Comparison of ENCODE assay signal across 8 cellular contexts in the genomic region with DNA sequence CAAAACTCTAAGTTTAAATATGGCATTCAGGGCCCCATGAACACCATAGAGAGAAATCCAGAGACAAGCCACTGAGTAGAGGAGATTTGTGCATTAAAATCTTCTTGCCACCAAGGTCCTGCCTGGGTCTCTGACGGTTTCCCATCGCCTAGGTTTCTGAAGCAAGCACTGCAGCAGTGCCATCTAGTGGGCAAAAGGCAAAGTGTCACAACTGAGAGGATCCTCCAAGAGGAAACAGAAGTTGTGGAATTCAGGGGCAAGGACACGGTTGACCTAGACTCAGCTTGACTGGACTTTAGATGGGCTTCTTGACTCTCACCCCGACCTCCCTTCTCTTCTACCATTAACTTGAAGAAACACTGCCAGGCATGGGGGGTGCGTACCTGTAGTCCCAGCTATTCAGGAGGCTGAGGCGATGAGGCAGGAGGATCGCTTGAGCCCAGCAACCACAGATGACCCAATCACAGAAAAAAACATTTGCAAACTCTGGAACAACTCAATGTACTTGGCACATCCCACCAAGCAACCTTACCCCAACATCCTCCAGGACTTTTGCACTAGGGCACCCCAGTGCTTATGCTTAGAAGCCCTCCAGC.
DNase-seq lines count a peak whose midpoint lies in the region; ATAC-seq, FAIRE-seq and TF ChIP-seq lines count a peak whose summit lies in the region.

No MANE protein-coding gene starts in this region.

- intact Hi-C loops in left cardiac atrium (cut with DNase I): no loop called here

- no peaks in the 10 kb centered on the region for H3K36me3 Mint-ChIP-seq in activated naive CD8-positive, alpha-beta T cell treated with anti-CD3 and anti-CD28 coated beads, Interleukin-2, amount 10 ng/mL, durations not matched to agents 7 days and 5 days
- no peaks in the 10 kb centered on the region for H3K36me3 Mint-ChIP-seq in progenitor cell of endocrine pancreas (ENCODE audit: insufficient read depth)

- H3K4me3 Mint-ChIP-seq in activated naive CD8-positive, alpha-beta T cell treated with anti-CD3 and anti-CD28 coated beads, Interleukin-2, amount 10 ng/mL, durations not matched to agents 7 days and 5 days: no peak overlapping the region
- no peak overlapping the region for H3K4me3 Mint-ChIP-seq in progenitor cell of endocrine pancreas (ENCODE audit: low read depth)

- no peaks in the 10 kb centered on the region for H3K27me3 Mint-ChIP-seq in activated naive CD8-positive, alpha-beta T cell treated with anti-CD3 and anti-CD28 coated beads, Interleukin-2, amount 10 ng/mL, durations not matched to agents 7 days and 5 days
- H3K27me3 Mint-ChIP-seq in progenitor cell of endocrine pancreas: peaks cover 7% of the 10 kb centered on the region

- no peak overlapping the region for H3K27ac ChIP-seq in HL-60 (replicated peaks)
- no peak overlapping the region for H3K27ac ChIP-seq in OCI-LY3 (ENCODE audit: low read length)

- no peaks in the 10 kb centered on the region for H3K79me2 ChIP-seq in OCI-LY3 (ENCODE audit: low read length)

- TF ChIP-seq CTCF in HL-60 (IDR thresholded peaks at IDR 0.05; ENCODE audit: insufficient read depth, low read length): peak; percentile 63
- peak; percentile 86 for TF ChIP-seq CTCF in OCI-LY3 (IDR thresholded peaks at IDR 0.05; ENCODE audit: low read depth, low read length)
- peak; percentile 91 for TF ChIP-seq CTCF in progenitor cell of endocrine pancreas (IDR thresholded peaks at IDR 0.05; ENCODE audit: unreplicated experiment)

- no peaks in the 10 kb centered on the region for H3K36me3 ChIP-seq in OCI-LY3 (replicated peaks; ENCODE audit: low read depth, low read length)

- no peaks in the 10 kb centered on the region for H3K27me3 ChIP-seq in HL-60 (ENCODE audit: insufficient read depth, poor library complexity, severe bottlenecking)
- no peaks in the 10 kb centered on the region for H3K27me3 ChIP-seq in OCI-LY3 (ENCODE audit: low read depth, low read length)

- H3K4me1 ChIP-seq in OCI-LY3 (ENCODE audit: low read length): no peaks in the 10 kb centered on the region

- POLR2A ChIA-PET in activated naive CD8-positive, alpha-beta T cell treated with anti-CD3 and anti-CD28 coated beads, Interleukin-2, amount 10 ng/mL, durations not matched to agents 7 days and 5 days (lab: Charles Lee): no interaction called here

- no peaks in the 10 kb centered on the region for H3K9me3 ChIP-seq in OCI-LY3 (ENCODE audit: insufficient read depth, low read length)

- FAIRE-seq in GM12892 (lab: Jason Lieb, UNC): no peak

- H4K20me1 ChIP-seq in OCI-LY3 (ENCODE audit: insufficient read depth, low read length): no peaks in the 10 kb centered on the region

- ATAC-seq in activated naive CD8-positive, alpha-beta T cell treated with anti-CD3 and anti-CD28 coated beads, Interleukin-2, amount 10 ng/mL, durations not matched to agents 7 days and 5 days (ENCODE audit: low read depth): no peak
- ATAC-seq in left cardiac atrium: peak in 1 of 2 donors; percentile 35

- H3K27ac Mint-ChIP-seq in activated naive CD8-positive, alpha-beta T cell treated with anti-CD3 and anti-CD28 coated beads, Interleukin-2, amount 10 ng/mL, durations not matched to agents 7 days and 5 days: no peak overlapping the region
- no peak overlapping the region for H3K27ac Mint-ChIP-seq in progenitor cell of endocrine pancreas

- H3K4me3 ChIP-seq in HL-60 (replicated peaks; ENCODE audit: insufficient read depth, low read length): no peak overlapping the region
- H3K4me3 ChIP-seq in OCI-LY3 (ENCODE audit: low read length): no peak overlapping the region

- peak; percentile 2 for DNase-seq in DMS153 treated with DMSO at 0.1 percent for 48 hours (lab: John Stamatoyannopoulos, UW; ENCODE audit: unreplicated experiment)
- DNase-seq in DMS153 (lab: John Stamatoyannopoulos, UW): no peak
- DNase-seq in HL-60 (ENCODE audit: low read depth in 1 of 2, low spot score in 1 of 2): peak; percentile 20 to 51
- peak; percentile 42 for DNase-seq in activated naive CD8-positive, alpha-beta T cell treated with anti-CD3 and anti-CD28 coated beads, Interleukin-2, amount 10 ng/mL, durations not matched to agents 7 days and 5 days
- DNase-seq in left cardiac atrium: peak; percentile 55
- peak; percentile 62 for DNase-seq in progenitor cell of endocrine pancreas (ENCODE audit: low spot score, unreplicated experiment)
- DNase-seq in GM12892 (ENCODE audit: insufficient read length): no peak

- H3K4me2 ChIP-seq in OCI-LY3 (ENCODE audit: low read length): no peak overlapping the region

- no peak for TF ChIP-seq POLR2A in GM12892 (IDR thresholded peaks at IDR 0.05; ENCODE audit: low read depth, low read length)

- H3K9ac ChIP-seq in OCI-LY3 (ENCODE audit: low read length): no peak overlapping the region

- H3K9me3 Mint-ChIP-seq in activated naive CD8-positive, alpha-beta T cell treated with anti-CD3 and anti-CD28 coated beads, Interleukin-2, amount 10 ng/mL, durations not matched to agents 7 days and 5 days: no peaks in the 10 kb centered on the region
- no peaks in the 10 kb centered on the region for H3K9me3 Mint-ChIP-seq in progenitor cell of endocrine pancreas (ENCODE audit: low read depth)

- no peaks in the 10 kb centered on the region for H3K4me1 Mint-ChIP-seq in activated naive CD8-positive, alpha-beta T cell treated with anti-CD3 and anti-CD28 coated beads, Interleukin-2, amount 10 ng/mL, durations not matched to agents 7 days and 5 days
- no peaks in the 10 kb centered on the region for H3K4me1 Mint-ChIP-seq in progenitor cell of endocrine pancreas (ENCODE audit: low read depth)

- H2AFZ ChIP-seq in OCI-LY3 (ENCODE audit: low read depth, low read length): no peak overlapping the region

Comparison
In these comparisons a context has a peak if more than half of its experiments do, and no peak if none do; other contexts are left out.
1. DNase-seq: peak in DMS153 treated with DMSO at 0.1 percent for 48 hours (single experiment), HL-60 (2 of 2), activated naive CD8-positive, alpha-beta T cell treated with anti-CD3 and anti-CD28 coated beads, Interleukin-2, amount 10 ng/mL, durations not matched to agents 7 days and 5 days (single experiment), left cardiac atrium (single experiment) and progenitor cell of endocrine pancreas (single experiment); none in DMS153 (single experiment) and GM12892 (single experiment).
2. Peak in every context shown above with its lines, with median percentiles within 50 percentile points of each other: CTCF ChIP-seq.